Comparison of ENCODE assay signal across 8 cellular contexts in the genomic region with DNA sequence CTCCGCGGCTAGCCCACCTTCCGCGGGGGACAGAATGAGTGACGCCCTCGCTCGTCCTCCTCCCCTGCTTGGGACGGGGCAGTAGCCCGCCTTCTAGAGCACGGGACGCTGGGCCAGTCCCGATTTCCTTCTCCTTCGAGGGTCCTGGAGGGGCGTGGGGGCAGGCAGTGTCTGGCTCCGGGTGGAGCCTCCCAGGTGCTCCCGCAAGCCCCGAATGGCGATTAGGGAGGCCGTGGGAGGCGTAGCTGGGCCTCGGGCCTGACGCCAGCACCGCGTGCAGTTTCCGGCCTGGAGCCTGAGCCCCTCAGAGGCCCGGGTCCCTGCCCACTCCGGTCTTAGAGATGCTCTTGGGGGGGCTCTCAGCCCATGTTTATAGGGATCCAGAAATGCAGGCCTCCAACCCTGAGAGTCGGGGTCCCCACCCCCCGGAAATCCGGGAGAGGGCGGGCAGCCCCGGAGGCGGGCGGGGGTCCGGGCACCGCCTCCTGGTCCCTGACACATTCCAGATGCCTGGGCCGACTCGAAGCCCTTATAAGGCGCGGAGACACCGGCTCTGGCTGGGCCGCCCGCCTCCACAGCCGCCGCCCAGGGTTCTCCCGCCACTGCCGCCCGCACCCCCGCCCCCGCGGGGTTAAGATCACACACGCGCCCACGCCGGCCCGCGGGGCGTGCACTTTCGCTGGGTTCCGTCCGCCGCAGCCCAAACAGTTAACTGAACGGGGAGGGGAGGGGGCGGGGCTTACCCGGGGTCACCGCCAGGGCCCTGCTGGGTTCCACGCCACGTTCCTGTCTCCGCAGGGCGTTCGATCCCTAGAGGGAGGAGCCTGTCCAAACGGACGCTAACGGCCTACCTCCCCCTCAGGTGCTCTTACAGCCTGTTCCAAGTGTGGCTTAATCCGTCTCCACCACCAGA. TPM values are rescaled to one million over a fixed set of nuclear protein-coding genes. Genes with fewer than 3 reads are reported as not detected.
DNase-seq lines count a peak whose midpoint lies in the region; ATAC-seq, FAIRE-seq and TF ChIP-seq lines count a peak whose summit lies in the region.

No MANE protein-coding gene starts in this region.

- ATAC-seq in HG03521 (IDR thresholded peaks at IDR 0.05; ENCODE audit: unreplicated experiment) (peak; percentile 35), pancreas (peak; percentile 66 to 76 (median 67))

- peak overlapping the region; percentile 52 to 86 (median 76) for H3K4me3 ChIP-seq in pancreas
- peak overlapping the region; percentile 22 to 96 (median 60) for H3K4me3 ChIP-seq in thyroid gland (replicated peaks in 1 of 3)

- peaks cover 3% of the 10 kb centered on the region for H3K9me3 Mint-ChIP-seq in activated naive CD8-positive, alpha-beta T cell treated with anti-CD3 and anti-CD28 coated beads for 36 hours

- intact Hi-C loops in head of caudate nucleus (cut with DNase I) (no loop called here), pancreas (cut with DNase I) (no loop called here), thyroid gland (cut with DNase I) (no loop called here)

- TF ChIP-seq CTCF in pancreas (IDR thresholded peaks at IDR 0.05): peak in 2 of 4 donors; percentile 35 to 43
- TF ChIP-seq CTCF in thyroid gland (IDR thresholded peaks at IDR 0.05): peak in 5 of 6 experiments; percentile 17 to 54 (median 39)

- H3K36me3 ChIP-seq in pancreas (peaks cover 0 to 8% (median 5%) of the 10 kb centered on the region in 3 donors), thyroid gland (peaks cover 9 to 10% of the 10 kb centered on the region in 2 donors)

- H3K36me3 Mint-ChIP-seq in activated naive CD8-positive, alpha-beta T cell treated with anti-CD3 and anti-CD28 coated beads for 36 hours: peaks cover 18% of the 10 kb centered on the region

- H3K4me3 Mint-ChIP-seq in activated naive CD8-positive, alpha-beta T cell treated with anti-CD3 and anti-CD28 coated beads for 36 hours: peak overlapping the region; percentile 94

- 0 to 1% methylated on average over 58 to 75 of the region's 75 CpGs for WGBS in pancreas, 2 donors
- 0% methylated on average over 4 to 9 of the region's 75 CpGs for WGBS in thyroid gland, 2 donors

- H3K27ac Mint-ChIP-seq in activated naive CD8-positive, alpha-beta T cell treated with anti-CD3 and anti-CD28 coated beads for 36 hours: peak overlapping the region; percentile 81

- H3K27me3 Mint-ChIP-seq in activated naive CD8-positive, alpha-beta T cell treated with anti-CD3 and anti-CD28 coated beads for 36 hours: no peaks in the 10 kb centered on the region

- H3K4me1 ChIP-seq in pancreas (peaks cover 0 to 6% (median 0%) of the 10 kb centered on the region in 3 donors), thyroid gland (peaks cover 11 to 26% of the 10 kb centered on the region in 2 donors)

- H3K27ac ChIP-seq in pancreas (peak overlapping the region; percentile 80 to 87 (median 84)), thyroid gland (peak overlapping the region; percentile 78 to 97 (median 84))

- FAIRE-seq in pancreas (lab: Jason Lieb, UNC): no peak

- DNase-seq in NCI-H2029 (lab: John Stamatoyannopoulos, UW): peak; percentile 79
- no peak for DNase-seq in NCI-H2029 treated with DMSO at 0.1 percent for 48 hours (lab: John Stamatoyannopoulos, UW)
- peak; percentile 48 for DNase-seq in SKM-1 treated with dmso at 0.1 percent for 144 hours (lab: John Stamatoyannopoulos, UW; ENCODE audit: unreplicated experiment)
- peak; percentile 89 for DNase-seq in activated naive CD8-positive, alpha-beta T cell treated with anti-CD3 and anti-CD28 coated beads for 36 hours
- DNase-seq in head of caudate nucleus: peak in 41 of 42 donors; percentile 38 to 85 (median 63)
- peak; percentile 84 to 97 (median 90) for DNase-seq in pancreas
- peak; percentile 86 to 90 for DNase-seq in thyroid gland

- peaks cover 48% of the 10 kb centered on the region for H3K4me1 Mint-ChIP-seq in activated naive CD8-positive, alpha-beta T cell treated with anti-CD3 and anti-CD28 coated beads for 36 hours

- H3K27me3 ChIP-seq in pancreas (no peaks in the 10 kb centered on the region), thyroid gland (no peaks in the 10 kb centered on the region)

- peak; percentile 6 to 80 for TF ChIP-seq POLR2A in thyroid gland (IDR thresholded peaks at IDR 0.05)

- H3K9me3 ChIP-seq in pancreas (no peaks in the 10 kb centered on the region), thyroid gland (no peaks in the 10 kb centered on the region)

RNA-seq across cellular contexts. Expression of a gene that starts 1.5 kb away (rescaled TPM):
- 10 to 100 TPM; 30.9 to 32.1 TPM for total RNA-seq in activated naive CD8-positive, alpha-beta T cell treated with anti-CD3 and anti-CD28 coated beads for 36 hours
- 10 to 100 TPM; 21.5 to 57.6 (median 31.0) TPM for total RNA-seq in pancreas
- polyA plus RNA-seq in pancreas: 10 to 100 TPM; 14.0 to 40.6 TPM
- 10 to 100 TPM; 16.4 to 37.8 (median 21.8) TPM for total RNA-seq in thyroid gland

RNA-seq across cellular contexts. Expression of a gene that starts 12.8 kb away (rescaled TPM):
- total RNA-seq in activated naive CD8-positive, alpha-beta T cell treated with anti-CD3 and anti-CD28 coated beads for 36 hours: under 1 TPM in 1 of 2 experiments, not detected in 1; 0.35 TPM
- total RNA-seq in pancreas (under 1 TPM in 5 of 6 donors, not detected in 1; 0.16 to 0.38 (median 0.18) TPM), thyroid gland (not detected)
- 1 to 10 TPM in 1 of 2 donors, under 1 TPM in 1; 0.99 to 2.2 TPM for polyA plus RNA-seq in pancreas

RNA-seq across cellular contexts. Expression of a gene that starts 39.9 kb away (rescaled TPM):
- total RNA-seq in activated naive CD8-positive, alpha-beta T cell treated with anti-CD3 and anti-CD28 coated beads for 36 hours: not detected
- total RNA-seq in pancreas (under 1 TPM in 2 of 6 donors, not detected in 4; 0.04 to 0.09 TPM), thyroid gland (not detected)
- under 1 TPM; 0.02 to 0.08 TPM for polyA plus RNA-seq in pancreas

RNA-seq across cellular contexts. Expression of a gene that starts 45.0 kb away (rescaled TPM):
- under 1 TPM; 0.06 TPM for total RNA-seq in activated naive CD8-positive, alpha-beta T cell treated with anti-CD3 and anti-CD28 coated beads for 36 hours
- under 1 TPM in 5 of 6 donors, not detected in 1; 0.08 to 0.81 (median 0.32) TPM for total RNA-seq in pancreas
- under 1 TPM; 0.02 to 0.19 TPM for polyA plus RNA-seq in pancreas
- under 1 TPM in 3 of 4 donors, not detected in 1; 0.11 to 0.59 (median 0.27) TPM for total RNA-seq in thyroid gland
